Comparison of ENCODE assay signal across 8 cellular contexts in the genomic region with DNA sequence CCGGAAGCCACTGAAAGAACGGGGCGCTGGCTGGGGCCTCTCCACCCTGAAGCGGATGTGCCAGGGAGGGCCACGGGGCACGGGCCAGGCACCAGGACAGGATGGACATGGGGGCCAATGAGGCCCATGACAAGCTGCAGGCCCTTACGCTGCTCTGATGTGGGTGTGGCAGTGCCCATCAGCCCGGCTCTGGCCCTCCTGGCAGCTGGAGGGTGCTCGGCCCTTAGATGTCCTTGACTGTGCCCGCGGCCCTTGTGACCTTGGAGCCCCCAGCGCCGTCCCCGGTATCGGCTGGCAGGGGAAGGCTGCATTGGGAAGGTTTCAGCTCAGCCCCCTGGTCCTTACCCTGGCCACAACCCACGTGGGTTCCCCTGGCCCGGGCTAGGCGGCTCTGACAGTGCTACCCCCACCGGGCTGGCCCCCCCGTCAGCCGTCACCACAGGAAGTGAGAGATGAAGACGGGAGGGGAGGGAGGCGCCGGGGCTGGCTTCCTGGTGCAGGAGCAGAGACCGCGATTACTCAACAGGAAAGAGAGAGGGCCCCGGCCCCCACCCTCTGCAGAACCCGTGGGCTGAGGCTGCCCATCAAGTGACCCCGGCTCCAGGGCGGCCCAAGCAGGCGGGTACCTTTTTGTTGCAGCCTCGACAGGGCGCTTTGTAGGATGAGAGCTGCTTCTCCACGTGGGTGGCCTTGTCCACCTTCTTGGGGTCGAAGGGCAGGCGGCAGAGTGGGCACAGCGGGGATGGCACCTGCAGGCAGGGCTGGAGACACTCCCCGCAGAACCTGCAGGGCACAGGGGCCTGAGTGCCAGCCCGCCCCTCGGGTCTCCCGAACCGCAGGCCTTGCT. TPM values are rescaled to one million over a fixed set of nuclear protein-coding genes. Genes with fewer than 3 reads are reported as not detected.
DNase-seq lines count a peak whose midpoint lies in the region; ATAC-seq and TF ChIP-seq lines count a peak whose summit lies in the region.

No MANE protein-coding gene starts in this region.

- H3K9me3 Mint-ChIP-seq in activated T-helper 1 cell treated with anti-CD3 and anti-CD28 coated beads, Interleukin-12 subunit alpha, Interleukin-12 subunit beta, Interleukin-2, Interleukin-4 antibody, amounts not matched to agents 30 ng/mL and 10 ng/mL and 1 ng/mL, durations not matched to agents 14 hours and 24 hours and 36 hours: no peaks in the 10 kb centered on the region

- no peak for TF ChIP-seq POLR2A in gastroesophageal sphincter (IDR thresholded peaks at IDR 0.05)

- H3K36me3 ChIP-seq in GM06990 (ENCODE audit: control insufficient read depth, insufficient read depth, low read length): peaks cover 13% of the 10 kb centered on the region
- peaks cover 24% of the 10 kb centered on the region; the same call in 1 of the 2 replicates for H3K36me3 ChIP-seq in OCI-LY7 (ENCODE audit: insufficient read depth, low read length)
- H3K36me3 ChIP-seq in gastroesophageal sphincter: peaks cover 0 to 69% of the 10 kb centered on the region in 2 donors

- TF ChIP-seq CTCF in GM06990 (IDR thresholded peaks at IDR 0.05; ENCODE audit: insufficient read depth, low read length, poor library complexity, severe bottlenecking) (no peak), OCI-LY7 (conservative IDR thresholded peaks at IDR 0.05; ENCODE audit: low read length) (no peak), gastroesophageal sphincter (IDR thresholded peaks at IDR 0.05) (no peak), foreskin keratinocyte (conservative IDR thresholded peaks at IDR 0.05) (no peak)

- CTCF ChIA-PET in OCI-LY7 (lab: Charles Lee; ENCODE audit: unreplicated experiment): no interaction called here

- H2AFZ ChIP-seq in OCI-LY7 (ENCODE audit: low read length): no peak overlapping the region

- WGBS in gastroesophageal sphincter (ENCODE audit: low coverage in 1 of 2), 2 donors: 80% methylated on average over 3 of the region's 42 CpGs; no CpG with 5 or more reads in 1 of the 2 donors

- peak overlapping the region; percentile 94 for H3K27ac Mint-ChIP-seq in activated T-helper 1 cell treated with anti-CD3 and anti-CD28 coated beads, Interleukin-12 subunit alpha, Interleukin-12 subunit beta, Interleukin-2, Interleukin-4 antibody, amounts not matched to agents 30 ng/mL and 10 ng/mL and 1 ng/mL, durations not matched to agents 14 hours and 24 hours and 36 hours

- H3K4me1 ChIP-seq in OCI-LY7 (ENCODE audit: insufficient read depth, low read length, poor library complexity, severe bottlenecking): peaks cover 67% of the 10 kb centered on the region
- H3K4me1 ChIP-seq in gastroesophageal sphincter: peaks cover 0 to 62% (median 18%) of the 10 kb centered on the region in 3 donors
- H3K4me1 ChIP-seq in foreskin keratinocyte: no peaks in the 10 kb centered on the region

- H3K79me2 ChIP-seq in OCI-LY7 (ENCODE audit: insufficient read depth, low read depth, low read length): peaks cover 13% of the 10 kb centered on the region; the same call in 1 of the 2 replicates

- H3K4me2 ChIP-seq in OCI-LY7 (ENCODE audit: low read length): peak overlapping the region; percentile 79

- peak overlapping the region; percentile 71 for H3K27ac ChIP-seq in OCI-LY7 (ENCODE audit: low read depth, low read length, poor library complexity, severe bottlenecking)
- H3K27ac ChIP-seq in gastroesophageal sphincter: peak overlapping the region in 3 of 4 donors; percentile 43 to 90 (median 64)
- H3K27ac ChIP-seq in foreskin keratinocyte: no peak overlapping the region

- H3K4me1 Mint-ChIP-seq in activated T-helper 1 cell treated with anti-CD3 and anti-CD28 coated beads, Interleukin-12 subunit alpha, Interleukin-12 subunit beta, Interleukin-2, Interleukin-4 antibody, amounts not matched to agents 30 ng/mL and 10 ng/mL and 1 ng/mL, durations not matched to agents 14 hours and 24 hours and 36 hours (ENCODE audit: low read depth): peaks cover 57% of the 10 kb centered on the region

- peaks cover 22% of the 10 kb centered on the region for H3K36me3 Mint-ChIP-seq in activated T-helper 1 cell treated with anti-CD3 and anti-CD28 coated beads, Interleukin-12 subunit alpha, Interleukin-12 subunit beta, Interleukin-2, Interleukin-4 antibody, amounts not matched to agents 30 ng/mL and 10 ng/mL and 1 ng/mL, durations not matched to agents 14 hours and 24 hours and 36 hours (ENCODE audit: low read depth)

- DNase-seq in GM06990 (ENCODE audit: extremely low read depth, insufficient read length) (peak; percentile 89), OCI-LY7 (ENCODE audit: low spot score) (peak; percentile 86), skeletal muscle cell (ENCODE audit: low read depth) (peak; percentile 42), NCI-H510A (lab: John Stamatoyannopoulos, UW) (no peak), foreskin keratinocyte (no peak)
- peak; percentile 92 for DNase-seq in activated T-helper 1 cell treated with anti-CD3 and anti-CD28 coated beads, Interleukin-12 subunit alpha, Interleukin-12 subunit beta, Interleukin-2, Interleukin-4 antibody, amounts not matched to agents 30 ng/mL and 10 ng/mL and 1 ng/mL, durations not matched to agents 14 hours and 24 hours and 36 hours (ENCODE audit: low spot score)

- H3K27me3 ChIP-seq in GM06990 (replicated peaks; ENCODE audit: control insufficient read depth, insufficient read depth, low read length) (no peaks in the 10 kb centered on the region), gastroesophageal sphincter (no peaks in the 10 kb centered on the region), foreskin keratinocyte (no peaks in the 10 kb centered on the region)

- intact Hi-C loops in OCI-LY7 (cut with micrococcal nuclease; ENCODE audit: unreplicated experiment): loop anchor here (1.0 to 5.0 kb wide), 3 partner anchors 20 to 129 kb away; a partner anchor contains a TSS
- intact Hi-C loops in activated T-helper 1 cell treated with anti-CD3 and anti-CD28 coated beads, Interleukin-12 subunit alpha, Interleukin-12 subunit beta, Interleukin-2, Interleukin-4 antibody, amounts not matched to agents 30 ng/mL and 10 ng/mL and 1 ng/mL, durations not matched to agents 14 hours and 24 hours and 36 hours (cut with micrococcal nuclease): loop anchor here (1.0 to 10.0 kb wide), 7 partner anchors 15 to 746 kb away; a partner anchor contains a TSS

- H3K4me3 ChIP-seq in GM06990 (replicated peaks; ENCODE audit: low read depth, low read length): peak overlapping the region; percentile 55
- peak overlapping the region; percentile 89 for H3K4me3 ChIP-seq in OCI-LY7 (ENCODE audit: low read depth, low read length, poor library complexity, severe bottlenecking)
- H3K4me3 ChIP-seq in gastroesophageal sphincter: peak overlapping the region in 1 of 2 donors; percentile 11
- H3K4me3 ChIP-seq in skeletal muscle cell (ENCODE audit: low read depth, low read length): no peak overlapping the region

- H3K27me3 Mint-ChIP-seq in activated T-helper 1 cell treated with anti-CD3 and anti-CD28 coated beads, Interleukin-12 subunit alpha, Interleukin-12 subunit beta, Interleukin-2, Interleukin-4 antibody, amounts not matched to agents 30 ng/mL and 10 ng/mL and 1 ng/mL, durations not matched to agents 14 hours and 24 hours and 36 hours (ENCODE audit: insufficient read depth): no peaks in the 10 kb centered on the region

- ATAC-seq in HG02678 (IDR thresholded peaks at IDR 0.05; ENCODE audit: unreplicated experiment): peak; percentile 68
- ATAC-seq in gastroesophageal sphincter: peak; percentile 73
- ATAC-seq in foreskin keratinocyte: no peak

- no peaks in the 10 kb centered on the region for H4K20me1 ChIP-seq in OCI-LY7 (ENCODE audit: insufficient read depth, low read length)

- no TSS peak for BruUV-seq in OCI-LY7 (replicated peaks; lab: Mats Ljungman, UMichigan)

- TF ChIP-seq EP300 in gastroesophageal sphincter (IDR thresholded peaks at IDR 0.05): no peak

- H3K9me2 ChIP-seq in OCI-LY7 (ENCODE audit: insufficient read depth, low read length): no peaks in the 10 kb centered on the region

- POLR2A ChIA-PET in OCI-LY7 (lab: Charles Lee): interaction anchor here (0.5 to 1.1 kb wide), 2 partner anchors 21 to 61 kb away, joined by 3 to 4 read pairs; no protein-coding TSS in a partner anchor

- H3K9me3 ChIP-seq in OCI-LY7 (ENCODE audit: low read length) (no peaks in the 10 kb centered on the region), gastroesophageal sphincter (no peaks in the 10 kb centered on the region)

- peak overlapping the region; percentile 89 for H3K4me3 Mint-ChIP-seq in activated T-helper 1 cell treated with anti-CD3 and anti-CD28 coated beads, Interleukin-12 subunit alpha, Interleukin-12 subunit beta, Interleukin-2, Interleukin-4 antibody, amounts not matched to agents 30 ng/mL and 10 ng/mL and 1 ng/mL, durations not matched to agents 14 hours and 24 hours and 36 hours

RNA-seq across cellular contexts. Expression of a gene that starts 5.3 kb away (rescaled TPM):
- 39.2 and 52.4 TPM in 2 replicates for total RNA-seq in OCI-LY7 (2014; rRNA removed; shearing (Covaris generic))
- total RNA-seq in OCI-LY7 (2022): 40.3 and 56.2 TPM in 2 replicates
- total RNA-seq in activated T-helper 1 cell treated with anti-CD3 and anti-CD28 coated beads, Interleukin-12 subunit alpha, Interleukin-12 subunit beta, Interleukin-2, Interleukin-4 antibody, amounts not matched to agents 30 ng/mL and 10 ng/mL and 1 ng/mL, durations not matched to agents 14 hours and 24 hours and 36 hours: 42.4 and 45.0 TPM in 2 replicates
- total RNA-seq in gastroesophageal sphincter: 10 to 100 TPM; 19.5 to 27.8 (median 22.3) TPM
- 7.6 and 7.8 TPM in 2 replicates for total RNA-seq in foreskin keratinocyte
- 7.8 and 8.1 TPM in 2 replicates for polyA plus RNA-seq in foreskin keratinocyte

RNA-seq across cellular contexts. Expression of a gene that starts 5.4 kb away (rescaled TPM):
- 18.5 and 21.9 TPM in 2 replicates for total RNA-seq in OCI-LY7 (2014; rRNA removed; shearing (Covaris generic))
- total RNA-seq in OCI-LY7 (2022) (23.3 and 24.4 TPM in 2 replicates), gastroesophageal sphincter (10 to 100 TPM in 2 of 4 donors, 1 to 10 TPM in 2; 6.0 to 19.9 (median 10.7) TPM), foreskin keratinocyte (16.6 and 26.3 TPM in 2 replicates)
- total RNA-seq in activated T-helper 1 cell treated with anti-CD3 and anti-CD28 coated beads, Interleukin-12 subunit alpha, Interleukin-12 subunit beta, Interleukin-2, Interleukin-4 antibody, amounts not matched to agents 30 ng/mL and 10 ng/mL and 1 ng/mL, durations not matched to agents 14 hours and 24 hours and 36 hours: 66.3 and 74.7 TPM in 2 replicates
- 23.3 and 26.3 TPM in 2 replicates for polyA plus RNA-seq in foreskin keratinocyte

RNA-seq across cellular contexts. Expression of a gene that starts 14.6 kb away (rescaled TPM):
- total RNA-seq in OCI-LY7 (2014; rRNA removed; shearing (Covaris generic)): 2.4 and 3.1 TPM in 2 replicates
- 1.6 and 3.3 TPM in 2 replicates for total RNA-seq in OCI-LY7 (2022)
- total RNA-seq in activated T-helper 1 cell treated with anti-CD3 and anti-CD28 coated beads, Interleukin-12 subunit alpha, Interleukin-12 subunit beta, Interleukin-2, Interleukin-4 antibody, amounts not matched to agents 30 ng/mL and 10 ng/mL and 1 ng/mL, durations not matched to agents 14 hours and 24 hours and 36 hours: 1.8 and 2.4 TPM in 2 replicates
- 1 to 10 TPM in 2 of 4 donors, under 1 TPM in 1, not detected in 1; 0.39 to 1.7 (median 1.1) TPM for total RNA-seq in gastroesophageal sphincter
- not detected in 2 replicates for total RNA-seq in foreskin keratinocyte
- 0.06 and 0.09 TPM in 2 replicates for polyA plus RNA-seq in foreskin keratinocyte

RNA-seq across cellular contexts. Expression of a gene that starts 38.0 kb away (rescaled TPM):
- 65.6 and 74.4 TPM in 2 replicates for total RNA-seq in OCI-LY7 (2014; rRNA removed; shearing (Covaris generic))
- 136 and 158 TPM in 2 replicates for total RNA-seq in OCI-LY7 (2022)
- total RNA-seq in activated T-helper 1 cell treated with anti-CD3 and anti-CD28 coated beads, Interleukin-12 subunit alpha, Interleukin-12 subunit beta, Interleukin-2, Interleukin-4 antibody, amounts not matched to agents 30 ng/mL and 10 ng/mL and 1 ng/mL, durations not matched to agents 14 hours and 24 hours and 36 hours: 88.8 and 90.0 TPM in 2 replicates
- 10 to 100 TPM; 21.3 to 30.3 (median 26.6) TPM for total RNA-seq in gastroesophageal sphincter
- 240 and 305 TPM in 2 replicates for total RNA-seq in foreskin keratinocyte
- 317 and 391 TPM in 2 replicates for polyA plus RNA-seq in foreskin keratinocyte

RNA-seq across cellular contexts. Expression of a gene that starts 50.0 kb away (rescaled TPM):
- 601 and 647 TPM in 2 replicates for total RNA-seq in OCI-LY7 (2014; rRNA removed; shearing (Covaris generic))
- total RNA-seq in OCI-LY7 (2022): 315 and 359 TPM in 2 replicates
- 218 and 219 TPM in 2 replicates for total RNA-seq in activated T-helper 1 cell treated with anti-CD3 and anti-CD28 coated beads, Interleukin-12 subunit alpha, Interleukin-12 subunit beta, Interleukin-2, Interleukin-4 antibody, amounts not matched to agents 30 ng/mL and 10 ng/mL and 1 ng/mL, durations not matched to agents 14 hours and 24 hours and 36 hours
- 100 to 1,000 TPM in 1 of 4 donors, 10 to 100 TPM in 3; 19.9 to 135 (median 79.1) TPM for total RNA-seq in gastroesophageal sphincter
- total RNA-seq in foreskin keratinocyte: 19.1 and 28.2 TPM in 2 replicates
- polyA plus RNA-seq in foreskin keratinocyte: 26.0 and 37.7 TPM in 2 replicates

Comparison
In these comparisons a context has a peak if more than half of its experiments do, and no peak if none do; other contexts are left out.
1. DNase-seq: peak in GM06990 (single experiment), OCI-LY7 (single experiment), activated T-helper 1 cell treated with anti-CD3 and anti-CD28 coated beads, Interleukin-12 subunit alpha, Interleukin-12 subunit beta, Interleukin-2, Interleukin-4 antibody, amounts not matched to agents 30 ng/mL and 10 ng/mL and 1 ng/mL, durations not matched to agents 14 hours and 24 hours and 36 hours (single experiment) and skeletal muscle cell (single experiment); none in NCI-H510A (single experiment) and foreskin keratinocyte (0 of 2).